28 cellular contexts compared by ENCODE assay signal in genomic region chr16:74117798-74118197, GRCh38.
"Had no signal": no experiment of that assay in that cellular context is flagged by ENCODE, and none has a peak within 500 bp of the region (broad histone marks: within the 10 kb centered on the region; RNA-seq: fewer than 3 reads in every experiment).

No MANE protein-coding gene starts in this region.

- H3K27me3 Mint-ChIP-seq: stimulated activated naive CD8-positive, alpha-beta T cell treated with anti-CD3 and anti-CD28 coated beads, Interleukin-15, amount 100 ng/mL, for 72 hours; type B pancreatic cell had no signal

- H3K4me1 Mint-ChIP-seq: immature natural killer cell; memory B cell; naive thymus-derived CD4-positive, alpha-beta T cell; nephron; neural crest cell; stimulated activated memory B cell treated with anti-CD40 and anti-IgM and Interleukin-4, amounts not matched to agents 10 μg/mL and 1 μg/mL and 100 μg/mL, for 72 hours; stimulated activated naive CD8-positive, alpha-beta T cell treated with anti-CD3 and anti-CD28 coated beads, Interleukin-15, amount 100 ng/mL, for 72 hours had no signal

- DNase-seq: immature natural killer cell; left ventricle myocardium inferior; midbrain; mucosa of descending colon; naive thymus-derived CD4-positive, alpha-beta T cell; occipital lobe; right lobe of liver; stimulated activated CD4-positive, alpha-beta T cell treated with anti-CD3 and anti-CD28 coated beads, Interleukin-1b, Interleukin-23, amount 100 ng/mL, for 48 hours; stimulated activated CD4-positive, alpha-beta T cell treated with anti-CD3 and anti-CD28 coated beads, Interleukin-2, amount 100 ng/mL, for 48 hours; stimulated activated CD4-positive, alpha-beta T cell treated with anti-CD3 and anti-CD28 coated beads, Interleukin-4, amount 100 ng/mL, for 4 hours; stimulated activated CD8-positive, alpha-beta memory T cell treated with anti-CD3 and anti-CD28 coated beads, Interleukin-4, amount 100 ng/mL, for 48 hours; stimulated activated naive CD4-positive, alpha-beta T cell treated with Interleukin-2 at 50 U/mL for 16 hours; stimulated activated naive CD8-positive, alpha-beta T cell treated with anti-CD3 and anti-CD28 coated beads, Interleukin-15, amount 100 ng/mL, for 72 hours; substantia nigra; uterus had no signal

- H3K36me3 ChIP-seq: left ventricle myocardium inferior, neutrophil, right atrium auricular region, right lobe of liver, tibial nerve, uterus had no signal

- H3K4me1 ChIP-seq: left ventricle myocardium inferior, parathyroid adenoma, right atrium auricular region, right lobe of liver, tibial nerve, uterus had no signal

- H3K4me3 Mint-ChIP-seq: immature natural killer cell; memory B cell; naive thymus-derived CD4-positive, alpha-beta T cell; nephron; neural crest cell; stimulated activated memory B cell treated with anti-CD40 and anti-IgM and Interleukin-4, amounts not matched to agents 10 μg/mL and 1 μg/mL and 100 μg/mL, for 72 hours; stimulated activated naive CD8-positive, alpha-beta T cell treated with anti-CD3 and anti-CD28 coated beads, Interleukin-15, amount 100 ng/mL, for 72 hours; type B pancreatic cell had no signal

- H3K27me3 ChIP-seq: hepatocyte, neutrophil, right atrium auricular region, right lobe of liver, tibial nerve, uterus had no signal

- H3K9me3 Mint-ChIP-seq: memory B cell; nephron; neural crest cell; stimulated activated memory B cell treated with anti-CD40 and anti-IgM and Interleukin-4, amounts not matched to agents 10 μg/mL and 1 μg/mL and 100 μg/mL, for 72 hours; stimulated activated naive CD8-positive, alpha-beta T cell treated with anti-CD3 and anti-CD28 coated beads, Interleukin-15, amount 100 ng/mL, for 72 hours; type B pancreatic cell had no signal

- H3K27ac Mint-ChIP-seq: immature natural killer cell; memory B cell; nephron; progenitor cell of endocrine pancreas; stimulated activated memory B cell treated with anti-CD40 and anti-IgM and Interleukin-4, amounts not matched to agents 10 μg/mL and 1 μg/mL and 100 μg/mL, for 72 hours; type B pancreatic cell had no signal

- ATAC-seq: mucosa of descending colon; naive thymus-derived CD4-positive, alpha-beta T cell; right lobe of liver; stimulated activated memory B cell treated with anti-CD40 and anti-IgM and Interleukin-4, amounts not matched to agents 10 μg/mL and 1 μg/mL and 100 μg/mL, for 72 hours; stimulated activated naive CD8-positive, alpha-beta T cell treated with anti-CD3 and anti-CD28 coated beads, Interleukin-15, amount 100 ng/mL, for 72 hours had no signal

- H3K4me2 ChIP-seq: hepatocyte, smooth muscle cell had no signal

- H3K27ac ChIP-seq: hepatocyte, left ventricle myocardium inferior, neutrophil, parathyroid adenoma, right atrium auricular region, right lobe of liver, tibial nerve, uterus had no signal

- H3K36me3 Mint-ChIP-seq: immature natural killer cell; memory B cell; naive thymus-derived CD4-positive, alpha-beta T cell; stimulated activated memory B cell treated with anti-CD40 and anti-IgM and Interleukin-4, amounts not matched to agents 10 μg/mL and 1 μg/mL and 100 μg/mL, for 72 hours; type B pancreatic cell had no signal

- H3K4me3 ChIP-seq: hepatocyte, left ventricle myocardium inferior, lung, mucosa of descending colon, right atrium auricular region, right lobe of liver, smooth muscle cell, tibial nerve, uterus had no signal

- H3K79me2 ChIP-seq: hepatocyte, parathyroid adenoma had no signal

- H2AFZ ChIP-seq: hepatocyte, parathyroid adenoma had no signal
